ENCODE assay signal across 18 cellular contexts in the genomic region with DNA sequence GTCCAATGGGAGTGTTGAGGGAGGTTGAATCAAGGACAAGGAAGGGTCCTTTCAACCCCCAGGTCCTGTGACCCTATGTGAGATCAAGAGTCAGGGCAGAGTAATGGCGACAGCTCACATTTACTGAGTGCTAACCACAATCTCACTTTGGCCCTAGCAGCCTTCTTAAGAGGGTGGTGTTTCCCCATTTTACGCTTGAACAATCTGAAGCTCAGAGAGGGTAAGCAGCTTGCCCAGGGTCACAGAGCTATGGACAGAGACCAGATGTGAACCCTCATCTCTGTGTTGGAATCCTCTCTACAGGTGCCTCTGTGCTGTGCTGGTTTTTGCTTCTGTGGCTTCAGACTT.
DNase-seq lines count a peak whose midpoint lies in the region; ATAC-seq, FAIRE-seq and TF ChIP-seq lines count a peak whose summit lies in the region.
"Had no signal": no experiment of that assay in that cellular context is flagged by ENCODE, and none has a peak within 500 bp of the region (broad histone marks: within the 10 kb centered on the region; RNA-seq: fewer than 3 reads in every experiment).

No MANE protein-coding gene starts in this region.

- no peaks in the 10 kb centered on the region for H3K36me3 ChIP-seq in kidney (ENCODE audit: control insufficient read depth in 1 of 2, insufficient read depth in 2 of 2, low read length in 2 of 2)
- H3K36me3 ChIP-seq: heart left ventricle, stomach had no signal

- TF ChIP-seq CTCF in GM10266 (IDR thresholded peaks at IDR 0.05; ENCODE audit: control insufficient read depth, insufficient read depth, low read depth, missing control alignments), result no peak
- no peak for TF ChIP-seq CTCF in kidney (IDR thresholded peaks at IDR 0.05; ENCODE audit: borderline replicate concordance, extremely low read depth, insufficient read depth)

- peaks cover 10% of the 10 kb centered on the region for H3K36me3 Mint-ChIP-seq in T-cell

- intact Hi-C loops in kidney (cut with DNase I), result no loop called here

- H3K27me3 Mint-ChIP-seq in T-cell, result no peaks in the 10 kb centered on the region
- H3K27me3 Mint-ChIP-seq: activated naive CD8-positive, alpha-beta T cell; central memory CD8-positive, alpha-beta T cell had no signal

- no peaks in the 10 kb centered on the region for H3K9me3 ChIP-seq in kidney (ENCODE audit: control insufficient read depth in 1 of 2, low read length in 2 of 2)
- H3K9me3 ChIP-seq: heart left ventricle, stomach had no signal

- CTCF ChIA-PET in T-cell (lab: Charles Lee), result interaction anchor here (0.6 to 0.7 kb wide), 2 partner anchors 42 to 43 kb away, joined by 3 to 4 read pairs; no protein-coding TSS in a partner anchor

- H3K4me3 Mint-ChIP-seq in T-cell, result no peak overlapping the region
- H3K4me3 Mint-ChIP-seq: activated naive CD8-positive, alpha-beta T cell; central memory CD8-positive, alpha-beta T cell; nephron had no signal

- POLR2A ChIA-PET in T-cell (lab: Charles Lee), result interaction anchor here (0.5 kb wide), 2 partner anchors 100 to 544 kb away, joined by 3 to 5 read pairs; no protein-coding TSS in a partner anchor

- H3K9ac ChIP-seq in kidney (ENCODE audit: low read length in 2 of 2), result no peak overlapping the region

- H3K4me1 Mint-ChIP-seq in T-cell, result peaks cover 50 to 84% (median 66%) of the 10 kb centered on the region in 3 donors

- peak; percentile 27 for ATAC-seq in GM19351 (IDR thresholded peaks at IDR 0.05; ENCODE audit: unreplicated experiment)
- peak; percentile 18 for ATAC-seq in HG03432 (IDR thresholded peaks at IDR 0.05; ENCODE audit: unreplicated experiment)
- no peak for ATAC-seq in T-cell (replicated peaks in 1 of 4)
- ATAC-seq in HG03196 (IDR thresholded peaks at IDR 0.05; ENCODE audit: unreplicated experiment), result no peak
- ATAC-seq: heart left ventricle, left cardiac atrium, sciatic nerve had no signal

- peaks cover 0 to 3% of the 10 kb centered on the region in 2 donors for H3K4me1 ChIP-seq in kidney (ENCODE audit: control insufficient read depth in 1 of 2, insufficient read depth in 1 of 2, low read depth in 1 of 2, low read length in 2 of 2)

- FAIRE-seq in kidney (lab: Jason Lieb, UNC), result no peak
- FAIRE-seq: endothelial cell of umbilical vein had no signal

- no peak overlapping the region for H3K27ac Mint-ChIP-seq in T-cell
- H3K27ac Mint-ChIP-seq: activated naive CD8-positive, alpha-beta T cell had no signal

- H3K4me3 ChIP-seq in kidney (ENCODE audit: low read length in 2 of 2), result no peak overlapping the region
- H3K4me3 ChIP-seq: heart left ventricle, stomach had no signal

- H3K9me3 Mint-ChIP-seq in T-cell, result peaks cover 0 to 7% (median 0%) of the 10 kb centered on the region in 3 donors
- H3K9me3 Mint-ChIP-seq: nephron had no signal

- no peak overlapping the region for H3K27ac ChIP-seq in kidney (ENCODE audit: low read depth in 2 of 2, low read length in 2 of 2)

- peak; percentile 57 for DNase-seq in GM10266 (ENCODE audit: extremely low spot score)
- DNase-seq in kidney, result peak; percentile 8
- no peak for DNase-seq in RKO (ENCODE audit: low spot score)
- no peak for DNase-seq in T-cell
- DNase-seq in activated CD8-positive, alpha-beta memory T cell treated with anti-CD3 and anti-CD28 coated beads, Interleukin-2, amount 50 U/mL, for 48 hours, result no peak
- DNase-seq: left cardiac atrium, NCI-H1417 treated with DMSO at 0.1 percent for 48 hours, SIG-M5, stomach had no signal

Comparison
In these comparisons a context has a peak if more than half of its experiments do, and no peak if none do; other contexts are left out.
1. DNase-seq: peak in GM10266 (single experiment) and kidney (single experiment); none in RKO (single experiment), T-cell (0 of 34) and activated CD8-positive, alpha-beta memory T cell treated with anti-CD3 and anti-CD28 coated beads, Interleukin-2, amount 50 U/mL, for 48 hours (single experiment).
2. ATAC-seq: peak in GM19351 (single experiment) and HG03432 (single experiment); none in T-cell (0 of 4) and HG03196 (single experiment).